In genomic region chr11:57277845-57278720, GRCh38 we compare ENCODE assay signal across 8 cellular contexts. TPM values are rescaled to one million over a fixed set of nuclear protein-coding genes. Genes with fewer than 3 reads are reported as not detected.
DNase-seq lines count a peak whose midpoint lies in the region; ATAC-seq, FAIRE-seq and TF ChIP-seq lines count a peak whose summit lies in the region.

No MANE protein-coding gene starts in this region.

- peak overlapping the region; percentile 100 for H2BK15ac ChIP-seq in IMR-90 (ENCODE audit: low read depth, low read length)

- no peak for TF ChIP-seq EP300 in GM12878 (IDR thresholded peaks at IDR 0.05; ENCODE audit: borderline replicate concordance in 1 of 2, control insufficient read depth in 1 of 2, low read depth in 2 of 2, low read length in 2 of 2)

- H3K56ac ChIP-seq in IMR-90 (ENCODE audit: extremely low read depth, insufficient read depth, low read length) = peak overlapping the region; percentile 97

- H3K79me1 ChIP-seq in IMR-90 (ENCODE audit: low read depth in 1 of 2, low read length in 2 of 2) = no peaks in the 10 kb centered on the region

- TF ChIP-seq POLR2A in IMR-90 (IDR thresholded peaks at IDR 0.05; ENCODE audit: low read depth, low read length) (no peak), GM12878 (IDR thresholded peaks at IDR 0.05; ENCODE audit: low read depth, low read length) (no peak)

- intact Hi-C loops in IMR-90 (cut with micrococcal nuclease) (loop anchor here (1.0 kb wide), 4 partner anchors 29 to 437 kb away; partner anchors contain the start of gene TNKS1BP1), GM12878 (cut with micrococcal nuclease; ENCODE audit: unreplicated experiment) (no loop called here)

- H4K20me1 ChIP-seq in IMR-90 (ENCODE audit: insufficient read depth, low read length) (no peaks in the 10 kb centered on the region), GM12878 (ENCODE audit: control insufficient read depth, insufficient read depth) (no peaks in the 10 kb centered on the region)

- BruUV-seq in IMR-90 (replicated peaks; lab: Mats Ljungman, UMichigan) (no TSS peak), GM12878 (replicated peaks; lab: Mats Ljungman, UMichigan) (no TSS peak)

- peak overlapping the region; percentile 89 for H3K23ac ChIP-seq in IMR-90 (ENCODE audit: low read depth, low read length)

- H3K4me3 ChIP-seq in IMR-90 (ENCODE audit: insufficient read depth, low read depth, low read length) (peak overlapping the region; percentile 13; the same call in 1 of the 2 replicates), GM12878 (no peak overlapping the region), iPS-20b (ENCODE audit: low read length) (peak overlapping the region; percentile 40; the same call in 1 of the 2 replicates), small intestine (ENCODE audit: low read depth in 1 of 2, low read length in 2 of 2) (no peak overlapping the region)

- WGBS in IMR-90 (ENCODE audit: extremely low coverage in 2 of 2, insufficient read length in 1 of 2), 2 experiments = no CpG with 5 or more reads among the region's 14 CpGs
- 10% methylated on average over 14 of the region's 14 CpGs for WGBS in GM12878 (ENCODE audit: insufficient coverage, insufficient replicate concordance, low lambda C conversion rate, missing lambda C conversion rate)
- WGBS in small intestine, 3 donors = 9 to 11% (median 10%) methylated on average over 14 of the region's 14 CpGs

- peak overlapping the region; percentile 93 for H2BK5ac ChIP-seq in IMR-90 (ENCODE audit: low read depth, low read length, poor library complexity, severe bottlenecking)

- POLR2A ChIA-PET in IMR-90 (lab: Charles Lee; ENCODE audit: unreplicated experiment) (no interaction called here), GM12878 (lab: Charles Lee) (no interaction called here)

- H3K9me3 ChIP-seq in IMR-90 (ENCODE audit: control insufficient read depth, insufficient read depth, low read length) (peaks cover 5% of the 10 kb centered on the region), GM12878 (replicated peaks; ENCODE audit: control insufficient read depth, insufficient read depth, low read length) (no peaks in the 10 kb centered on the region; the same call in 2 of the 3 replicates), iPS-20b (ENCODE audit: insufficient read depth, low read depth, low read length) (no peaks in the 10 kb centered on the region), small intestine (ENCODE audit: control insufficient read depth, low read depth) (no peaks in the 10 kb centered on the region)

- FAIRE-seq in GM12878 (lab: Jason Lieb, UNC) (peak; percentile 95), small intestine (lab: Jason Lieb, UNC) (no peak)

- TF ChIP-seq RAD21 in IMR-90 (IDR thresholded peaks at IDR 0.05; ENCODE audit: low read length) (peak; percentile 76), GM12878 (IDR thresholded peaks at IDR 0.05; ENCODE audit: insufficient read depth, low read depth, low read length) (peak; percentile 64)

- H3K4me1 ChIP-seq in IMR-90 (ENCODE audit: control insufficient read depth, insufficient read depth, low read length) = peaks cover 29% of the 10 kb centered on the region
- no peaks in the 10 kb centered on the region for H3K4me1 ChIP-seq in GM12878 (ENCODE audit: control insufficient read depth, insufficient read depth, low read length)
- peaks cover 11% of the 10 kb centered on the region; the same call in 1 of the 2 replicates for H3K4me1 ChIP-seq in iPS-20b (ENCODE audit: insufficient read depth, low read length)
- H3K4me1 ChIP-seq in small intestine (ENCODE audit: control insufficient read depth in 2 of 2, insufficient read depth in 1 of 2, low read depth in 1 of 2, low read length in 1 of 2) = peaks cover 0 to 4% of the 10 kb centered on the region in 2 donors

- dilution Hi-C loops in IMR-90 (cut with HindIII; ENCODE audit: low sequenced_read_pairs, unreplicated experiment) = no loop called here

- peak overlapping the region; percentile 72 for H2AK5ac ChIP-seq in IMR-90 (ENCODE audit: low read depth, low read length)

- H3K27ac ChIP-seq in IMR-90 (ENCODE audit: insufficient read depth, low read length) (peak overlapping the region; percentile 84), GM12878 (ENCODE audit: control insufficient read depth, insufficient read depth) (no peak overlapping the region), iPS-20b (ENCODE audit: low read length) (no peak overlapping the region), small intestine (ENCODE audit: low read depth in 1 of 2, low read length in 1 of 2) (peak overlapping the region in 1 of 2 donors; percentile 52)

- peak overlapping the region; percentile 88 for H4K5ac ChIP-seq in IMR-90 (ENCODE audit: low read depth, low read length)

- SMC1A ChIA-PET in GM12878 (lab: Charles Lee; ENCODE audit: uncharacterized antibody, unreplicated experiment) = interaction anchor here (0.6 kb wide), 1 partner anchor 407 kb away, joined by 3 read pairs; no protein-coding TSS in a partner anchor

- ATAC-seq in GM21381 (IDR thresholded peaks at IDR 0.05; ENCODE audit: unreplicated experiment) (peak; percentile 64), IMR-90 (ENCODE audit: low read depth) (peak; percentile 89), GM12878 (peak; percentile 90), GM18517 (IDR thresholded peaks at IDR 0.05; ENCODE audit: unreplicated experiment) (no peak)

- H2AFZ ChIP-seq in IMR-90 (replicated peaks; ENCODE audit: low read length, poor library complexity) (peak overlapping the region; percentile 94), GM12878 (ENCODE audit: control insufficient read depth, low read depth, low read length) (no peak overlapping the region)

- H3K27me3 ChIP-seq in IMR-90 (ENCODE audit: control insufficient read depth, insufficient read depth, low read length) (no peaks in the 10 kb centered on the region), GM12878 (replicated peaks in 1 of 2; ENCODE audit: control insufficient read depth in 2 of 2, insufficient read depth in 2 of 2, low read length in 1 of 2) (peaks cover 0 to 5% of the 10 kb centered on the region in 2 experiments; a peak in 1 of 4 replicates), iPS-20b (ENCODE audit: insufficient read depth, low read length) (peaks cover 15% of the 10 kb centered on the region; the same call in 1 of the 2 replicates), small intestine (ENCODE audit: control insufficient read depth in 2 of 2, insufficient read depth in 2 of 2, low read length in 2 of 2) (no peaks in the 10 kb centered on the region)

- peak overlapping the region; percentile 98 for H4K91ac ChIP-seq in IMR-90 (ENCODE audit: insufficient read depth, low read depth, low read length)

- H3K4ac ChIP-seq in IMR-90 (ENCODE audit: low read depth, low read length) = peak overlapping the region; percentile 97

- in situ Hi-C loops in IMR-90 (cut with MboI; ENCODE audit: low sequenced_read_pairs) = no loop called here
- in situ Hi-C loops in GM12878 (cut with MboI) = no loop called here

- peak overlapping the region; percentile 88 for H3K14ac ChIP-seq in IMR-90 (replicated peaks; ENCODE audit: low read depth, low read length)

- H3K36me3 ChIP-seq in IMR-90 (ENCODE audit: control insufficient read depth, insufficient read depth, low read length) = no peaks in the 10 kb centered on the region
- H3K36me3 ChIP-seq in GM12878 (ENCODE audit: control insufficient read depth in 2 of 2, insufficient read depth in 2 of 2, low read length in 1 of 2) = no peaks in the 10 kb centered on the region
- H3K36me3 ChIP-seq in iPS-20b (ENCODE audit: insufficient read depth, low read depth, low read length) = no peaks in the 10 kb centered on the region
- no peaks in the 10 kb centered on the region for H3K36me3 ChIP-seq in small intestine (ENCODE audit: control insufficient read depth in 2 of 2, insufficient read depth in 2 of 2, low read length in 2 of 2)

- TF ChIP-seq CTCF in IMR-90 (conservative IDR thresholded peaks at IDR 0.05; ENCODE audit: low read depth, low read length) (peak; percentile 90), GM12878 (IDR thresholded peaks at IDR 0.05 in 2 of 3, conservative IDR thresholded peaks at IDR 0.05 in 1 of 3; ENCODE audit: control insufficient read depth in 2 of 3, extremely low read depth in 1 of 3, insufficient read depth in 1 of 3, low read depth in 3 of 3, low read length in 3 of 3) (peak; percentile 79 to 84 (median 83))

- peak overlapping the region; percentile 84 for H2AK9ac ChIP-seq in IMR-90 (replicated peaks; ENCODE audit: low read depth, low read length, poor library complexity)

- CTCF ChIA-PET in IMR-90 (lab: Yijun Ruan, JAX) (interaction anchor here (0.6 to 2.3 kb wide), 9 partner anchors 10 to 1547 kb away, joined by 3 to 15 read pairs (median 4); no protein-coding TSS in a partner anchor), GM12878 (lab: Yijun Ruan, JAX) (interaction anchor here (0.7 to 2.2 kb wide), 10 partner anchors 9 to 1354 kb away, joined by 3 to 16 read pairs (median 4); no protein-coding TSS in a partner anchor)

- H2BK20ac ChIP-seq in IMR-90 (ENCODE audit: low read depth, low read length) = peak overlapping the region; percentile 99

- H3K9ac ChIP-seq in IMR-90 (ENCODE audit: low read depth, low read length) = peak overlapping the region; percentile 78
- no peak overlapping the region for H3K9ac ChIP-seq in GM12878 (ENCODE audit: control insufficient read depth, insufficient read depth, low read length)
- peak overlapping the region; percentile 60; the same call in 1 of the 2 replicates for H3K9ac ChIP-seq in iPS-20b (ENCODE audit: low read depth, low read length)

- H3K4me2 ChIP-seq in IMR-90 (ENCODE audit: low read depth, low read length) = peak overlapping the region; percentile 86
- no peak overlapping the region for H3K4me2 ChIP-seq in GM12878 (ENCODE audit: control insufficient read depth, insufficient read depth)

- peak overlapping the region; percentile 85 to 99 for H4K8ac ChIP-seq in IMR-90 (ENCODE audit: low read depth in 2 of 2, low read length in 2 of 2)

- peak; percentile 25 for DNase-seq in DMS53 treated with DMSO at 0.1 percent for 48 hours (lab: John Stamatoyannopoulos, UW; ENCODE audit: unreplicated experiment)
- peak; percentile 84 for DNase-seq in IMR-90
- no peak for DNase-seq in GM12878 (ENCODE audit: low read depth, low spot score)
- DNase-seq in small intestine = peak; percentile 77

- peaks cover 14% of the 10 kb centered on the region for H3K9me1 ChIP-seq in IMR-90 (ENCODE audit: insufficient read depth, low read length)

- RAD21 ChIA-PET in GM12878 (lab: Charles Lee; ENCODE audit: unreplicated experiment) = interaction anchor here (2.1 kb wide), 1 partner anchor 29 kb away, joined by 5 read pairs; no protein-coding TSS in a partner anchor

- no peaks in the 10 kb centered on the region for H3K79me2 ChIP-seq in GM12878 (ENCODE audit: control insufficient read depth, insufficient read depth, low read length)

- peak overlapping the region; percentile 91 for H3K18ac ChIP-seq in IMR-90 (ENCODE audit: low read depth, low read length)

- peak overlapping the region; percentile 98 for H2BK120ac ChIP-seq in IMR-90 (ENCODE audit: low read depth, low read length)

RNA-seq across cellular contexts. Expression of gene APLNR, which starts 41.0 kb away (rescaled TPM):
- total RNA-seq in IMR-90 (2012; rRNA removed) = not detected in 2 replicates
- polyA plus RNA-seq in IMR-90 (2012; rRNA removed) = not detected in 2 replicates
- 0.02 TPM in 1 of 2 replicates, not detected in the other for polyA plus RNA-seq in IMR-90 (2012; cell fraction: cytosol; rRNA removed)
- 0.04 TPM in 1 of 2 replicates, not detected in the other for polyA plus RNA-seq in IMR-90 (2012; cell fraction: nucleus; rRNA removed; ENCODE audit: low replicate concordance)
- 0.20 TPM for polyA plus RNA-seq in PFSK-1 (2012; ENCODE audit: insufficient read length, low read depth)
- total RNA-seq in GM12878 (2013; cell fraction: nucleolus; rRNA removed) = not detected in 2 replicates
- not detected in 2 replicates for total RNA-seq in GM12878 (2014; rRNA removed)
- not detected in 2 replicates for total RNA-seq in GM12878 (2014; rRNA removed; fragmentation: Illumina TruSeq; extraction: Trizol)
- not detected in 2 replicates for total RNA-seq in GM12878 (2021)
- polyA plus RNA-seq in GM12878 (2011; ENCODE audit: low read depth) = not detected
- 0.10 and 0.11 TPM in 2 replicates for polyA plus RNA-seq in GM12878 (2011; rRNA removed)
- 0.12 and 0.34 TPM in 2 replicates for polyA plus RNA-seq in GM12878 (2011; cell fraction: cytosol; rRNA removed)
- polyA plus RNA-seq in GM12878 (2011; cell fraction: nucleus; rRNA removed) = 0.35 and 0.72 TPM in 2 replicates
- polyA plus RNA-seq in GM12878 (2012) = not detected in 2 replicates
- polyA plus RNA-seq in GM12878 (2014; fragmentation: Illumina TruSeq; extraction: Trizol) = not detected in 2 replicates
- not detected for polyA plus RNA-seq in GM12878 (2014; fragmentation: Nextera tagmentation; extraction: Ambion mirVana)
- not detected in 2 replicates for polyA plus RNA-seq in GM12878 (2014; rRNA removed)
- not detected for polyA plus RNA-seq in GM12878 (2016; fragmentation: Nextera tagmentation; extraction: Ambion mirVana)
- polyA minus RNA-seq in GM12878 (2011; rRNA and poly(A)+ RNA removed) = 0.07 TPM in 1 of 2 replicates, not detected in the other
- polyA minus RNA-seq in GM12878 (2011; cell fraction: cytosol; rRNA and poly(A)+ RNA removed) = not detected in 2 replicates
- 0.24 TPM in 1 of 2 replicates, not detected in the other for polyA minus RNA-seq in GM12878 (2011; cell fraction: nucleus; rRNA and poly(A)+ RNA removed)
- polyA plus RNA-seq in small intestine = 1 to 10 TPM in 1 of 3 donors, under 1 TPM in 1, not detected in 1; 0.27 to 3.4 TPM

RNA-seq across cellular contexts. Expression of gene TNKS1BP1, which starts 46.7 kb away (rescaled TPM):
- total RNA-seq in IMR-90 (2012; rRNA removed) (28.6 and 31.7 TPM in 2 replicates), GM12878 (2014; rRNA removed) (4.8 and 5.6 TPM in 2 replicates), GM12878 (2014; rRNA removed; fragmentation: Illumina TruSeq; extraction: Trizol) (2.2 and 3.1 TPM in 2 replicates), GM12878 (2021) (12.5 and 15.8 TPM in 2 replicates)
- polyA plus RNA-seq in IMR-90 (2012; rRNA removed) (68.0 and 71.4 TPM in 2 replicates), GM12878 (2011; rRNA removed) (3.5 and 4.4 TPM in 2 replicates), GM12878 (2014; fragmentation: Illumina TruSeq; extraction: Trizol) (4.9 and 7.3 TPM in 2 replicates), GM12878 (2014; fragmentation: Nextera tagmentation; extraction: Ambion mirVana) (under 1 TPM; 0.26 to 0.47 TPM), GM12878 (2014; rRNA removed) (5.2 and 6.8 TPM in 2 replicates), GM12878 (2016; fragmentation: Nextera tagmentation; extraction: Ambion mirVana) (1 to 10 TPM; 2.1 to 4.1 TPM), small intestine (100 to 1,000 TPM in 1 of 3 donors, 10 to 100 TPM in 2; 72.1 to 178 (median 98.4) TPM)
- polyA plus RNA-seq in IMR-90 (2012; cell fraction: cytosol; rRNA removed) = 42.9 and 47.7 TPM in 2 replicates
- polyA plus RNA-seq in IMR-90 (2012; cell fraction: nucleus; rRNA removed; ENCODE audit: low replicate concordance) = 157 and 165 TPM in 2 replicates
- polyA plus RNA-seq in PFSK-1 (2012; ENCODE audit: insufficient read length, low read depth) = 127 TPM
- 26.1 and 29.2 TPM in 2 replicates for total RNA-seq in GM12878 (2013; cell fraction: nucleolus; rRNA removed)
- 6.7 TPM for polyA plus RNA-seq in GM12878 (2011; ENCODE audit: low read depth)
- polyA plus RNA-seq in GM12878 (2011; cell fraction: cytosol; rRNA removed) = 3.9 and 5.5 TPM in 2 replicates
- 16.4 and 20.4 TPM in 2 replicates for polyA plus RNA-seq in GM12878 (2011; cell fraction: nucleus; rRNA removed)
- 8.7 and 9.5 TPM in 2 replicates for polyA plus RNA-seq in GM12878 (2012)
- 6.2 and 10.0 TPM in 2 replicates for polyA minus RNA-seq in GM12878 (2011; rRNA and poly(A)+ RNA removed)
- polyA minus RNA-seq in GM12878 (2011; cell fraction: cytosol; rRNA and poly(A)+ RNA removed) = 4.8 and 5.5 TPM in 2 replicates
- polyA minus RNA-seq in GM12878 (2011; cell fraction: nucleus; rRNA and poly(A)+ RNA removed) = 1.8 and 4.4 TPM in 2 replicates

RNA-seq across cellular contexts. Expression of gene SSRP1, which starts 57.6 kb away (rescaled TPM):
- total RNA-seq in IMR-90 (2012; rRNA removed) (144 and 146 TPM in 2 replicates), GM12878 (2014; rRNA removed) (130 and 132 TPM in 2 replicates), GM12878 (2014; rRNA removed; fragmentation: Illumina TruSeq; extraction: Trizol) (188 and 207 TPM in 2 replicates), GM12878 (2021) (174 and 183 TPM in 2 replicates)
- polyA plus RNA-seq in IMR-90 (2012; rRNA removed) (101 and 106 TPM in 2 replicates), GM12878 (2011; rRNA removed) (135 and 217 TPM in 2 replicates), GM12878 (2014; fragmentation: Illumina TruSeq; extraction: Trizol) (279 and 333 TPM in 2 replicates), GM12878 (2014; fragmentation: Nextera tagmentation; extraction: Ambion mirVana) (100 to 1,000 TPM in 1 of 2 experiments, 10 to 100 TPM in 1; 74.3 to 119 TPM), GM12878 (2014; rRNA removed) (143 and 145 TPM in 2 replicates), GM12878 (2016; fragmentation: Nextera tagmentation; extraction: Ambion mirVana) (10 to 100 TPM; 73.6 to 79.6 TPM), small intestine (10 to 100 TPM; 32.4 to 92.0 (median 35.4) TPM)
- polyA plus RNA-seq in IMR-90 (2012; cell fraction: cytosol; rRNA removed) = 58.6 and 84.5 TPM in 2 replicates
- polyA plus RNA-seq in IMR-90 (2012; cell fraction: nucleus; rRNA removed; ENCODE audit: low replicate concordance) = 41.6 and 70.5 TPM in 2 replicates
- 268 TPM for polyA plus RNA-seq in PFSK-1 (2012; ENCODE audit: insufficient read length, low read depth)
- total RNA-seq in GM12878 (2013; cell fraction: nucleolus; rRNA removed) = 23.8 and 30.4 TPM in 2 replicates
- polyA plus RNA-seq in GM12878 (2011; ENCODE audit: low read depth) = 84.5 TPM
- 273 and 353 TPM in 2 replicates for polyA plus RNA-seq in GM12878 (2011; cell fraction: cytosol; rRNA removed)
- polyA plus RNA-seq in GM12878 (2011; cell fraction: nucleus; rRNA removed) = 125 and 155 TPM in 2 replicates
- 96.1 and 99.1 TPM in 2 replicates for polyA plus RNA-seq in GM12878 (2012)
- polyA minus RNA-seq in GM12878 (2011; rRNA and poly(A)+ RNA removed) = 215 and 222 TPM in 2 replicates
- polyA minus RNA-seq in GM12878 (2011; cell fraction: cytosol; rRNA and poly(A)+ RNA removed) = 62.8 and 96.7 TPM in 2 replicates
- polyA minus RNA-seq in GM12878 (2011; cell fraction: nucleus; rRNA and poly(A)+ RNA removed) = 25.4 and 36.8 TPM in 2 replicates

Comparison
In these comparisons a context has a peak if more than half of its experiments do, and no peak if none do; other contexts are left out.
1. H3K4me3 ChIP-seq: peak in IMR-90 (single experiment) and iPS-20b (single experiment); none in GM12878 (single experiment) and small intestine (0 of 2).